ENCODE assay signal across 8 cellular contexts in genomic region chr3:12405432-12406272, GRCh38.
DNase-seq lines count a peak whose midpoint lies in the region; ATAC-seq and TF ChIP-seq lines count a peak whose summit lies in the region.

No MANE protein-coding gene starts in this region.

- TF ChIP-seq CTCF in SK-N-SH (IDR thresholded peaks at IDR 0.05), result no peak

- intact Hi-C loops in posterior vena cava (cut with DNase I), result no loop called here

- H3K9ac ChIP-seq in SK-N-SH, result no peak overlapping the region; the same call in 1 of the 2 replicates

- H3K9me3 ChIP-seq in SK-N-SH, result no peaks in the 10 kb centered on the region

- WGBS in SK-N-SH (ENCODE audit: low lambda C conversion rate), result 52% methylated on average over 17 of the region's 20 CpGs

- no peaks in the 10 kb centered on the region for H3K9me2 ChIP-seq in SK-N-SH

- TF ChIP-seq RAD21 in SK-N-SH (IDR thresholded peaks at IDR 0.05; ENCODE audit: low read length), result no peak

- no peaks in the 10 kb centered on the region for H3K36me3 ChIP-seq in SK-N-SH (replicated peaks in 1 of 2; ENCODE audit: control insufficient read depth in 1 of 2, insufficient read depth in 2 of 2, low read length in 1 of 2)

- DNase-seq in Daoy (ENCODE audit: low read depth) (peak; percentile 90), SK-N-SH (no peak), glomerular visceral epithelial cell (ENCODE audit: extremely low spot score) (peak; percentile 97), posterior vena cava (ENCODE audit: low spot score) (peak; percentile 95), NCI-H1092 treated with DMSO at 0.1 percent for 48 hours (lab: John Stamatoyannopoulos, UW) (no peak), NCI-H748 (lab: John Stamatoyannopoulos, UW; ENCODE audit: unreplicated experiment) (no peak), NCI-H510A treated with DMSO at 0.1 percent for 48 hours (lab: John Stamatoyannopoulos, UW) (no peak)

- POLR2A ChIA-PET in SK-N-SH (lab: Yijun Ruan, JAX), result no interaction called here

- no peaks in the 10 kb centered on the region for H3K79me2 ChIP-seq in SK-N-SH (ENCODE audit: insufficient read depth)

- H3K4me3 ChIP-seq in SK-N-SH (ENCODE audit: low read depth in 2 of 2, low read length in 1 of 2), result no peak overlapping the region

- H4K20me1 ChIP-seq in SK-N-SH (ENCODE audit: insufficient read depth), result no peaks in the 10 kb centered on the region

- H3K4me1 ChIP-seq in SK-N-SH (ENCODE audit: control insufficient read depth in 1 of 2, insufficient read depth in 2 of 2, low read depth in 1 of 2, low read length in 1 of 2), result peaks cover 0 to 4% of the 10 kb centered on the region in 2 experiments; a peak in 2 of 4 replicates

- peak in 1 of 2 experiments; percentile 81; a peak in 1 of 4 replicates for TF ChIP-seq EP300 in SK-N-SH (IDR thresholded peaks at IDR 0.05; ENCODE audit: borderline replicate concordance in 1 of 2, low read depth in 1 of 2, low read length in 1 of 2)

- H3F3A ChIP-seq in SK-N-SH (replicated peaks; ENCODE audit: insufficient read depth), result peaks cover 16% of the 10 kb centered on the region

- no peak for ATAC-seq in GM18909 (IDR thresholded peaks at IDR 0.05; ENCODE audit: poor library complexity, unreplicated experiment)

- CTCF ChIA-PET in SK-N-SH (lab: Yijun Ruan, JAX), result no interaction called here

- H2AFZ ChIP-seq in SK-N-SH (ENCODE audit: low read depth), result no peak overlapping the region

- no peaks in the 10 kb centered on the region for H3K27me3 ChIP-seq in SK-N-SH (ENCODE audit: insufficient read depth)

- peak overlapping the region; percentile 16; the same call in 1 of the 2 replicates for H3K4me2 ChIP-seq in SK-N-SH

- H3K27ac ChIP-seq in SK-N-SH (ENCODE audit: low read depth in 2 of 2, low read length in 1 of 2), result peak overlapping the region in 1 of 2 experiments; percentile 87; a peak in 2 of 4 replicates

TF ChIP-seq in SK-N-SH, 30 proteins besides CTCF, POLR2A, EP300 and RAD21 (continues in another document):
- TF ChIP-seq JUND (IDR thresholded peaks at IDR 0.05) (peak; percentile 94), NRF1 (IDR thresholded peaks at IDR 0.05; ENCODE audit: low read depth, low read length) (no peak), ELF1 (IDR thresholded peaks at IDR 0.05) (peak; percentile 24; the same call in 1 of the 2 replicates), RCOR1 (IDR thresholded peaks at IDR 0.05; ENCODE audit: low read length) (no peak), RXRA (IDR thresholded peaks at IDR 0.05; ENCODE audit: borderline replicate concordance, low read depth) (peak; percentile 95), NFIC (IDR thresholded peaks at IDR 0.05; ENCODE audit: borderline replicate concordance) (peak; percentile 94), RFX5 (IDR thresholded peaks at IDR 0.05; ENCODE audit: low read length) (no peak), TEAD4 (IDR thresholded peaks at IDR 0.05; ENCODE audit: borderline replicate concordance, insufficient read depth) (peak; percentile 77), GABPA (IDR thresholded peaks at IDR 0.05; ENCODE audit: low read depth) (0 out of 2 replicates have a peak, but pooled peaks have one; percentile 23), FOSL2 (IDR thresholded peaks at IDR 0.05; ENCODE audit: borderline replicate concordance, low read depth) (peak; percentile 95), EZH2phosphoT487 (IDR thresholded peaks at IDR 0.05; ENCODE audit: borderline replicate concordance, low read depth) (no peak), YY1 (IDR thresholded peaks at IDR 0.05; ENCODE audit: low read depth) (no peak), MEF2A (IDR thresholded peaks at IDR 0.05; ENCODE audit: borderline replicate concordance, low read depth) (peak; percentile 60; the same call in 1 of the 2 replicates), SIN3A (IDR thresholded peaks at IDR 0.05; ENCODE audit: borderline replicate concordance, low read depth, low read length) (no peak; the same call in 1 of the 2 replicates), GATA2 (CRISPR knock-in tag; IDR thresholded peaks at IDR 0.05) (no peak), PBX3 (IDR thresholded peaks at IDR 0.05) (peak; percentile 93), MXI1 (IDR thresholded peaks at IDR 0.05; ENCODE audit: low read depth, low read length) (no peak), ZBTB33 (IDR thresholded peaks at IDR 0.05; ENCODE audit: borderline replicate concordance, low read depth) (peak; percentile 75; the same call in 1 of the 2 replicates), IRF3 (IDR thresholded peaks at IDR 0.05; ENCODE audit: low read depth, low read length) (no peak), FOXM1 (IDR thresholded peaks at IDR 0.05; ENCODE audit: low read depth) (peak; percentile 40; the same call in 1 of the 2 replicates), TAF1 (IDR thresholded peaks at IDR 0.05; ENCODE audit: borderline replicate concordance, low read depth, low read length) (no peak), SMC3 (IDR thresholded peaks at IDR 0.05; ENCODE audit: low read depth, low read length) (no peak), TCF12 (IDR thresholded peaks at IDR 0.05) (peak; percentile 96)
- TF ChIP-seq, protein P1, sequence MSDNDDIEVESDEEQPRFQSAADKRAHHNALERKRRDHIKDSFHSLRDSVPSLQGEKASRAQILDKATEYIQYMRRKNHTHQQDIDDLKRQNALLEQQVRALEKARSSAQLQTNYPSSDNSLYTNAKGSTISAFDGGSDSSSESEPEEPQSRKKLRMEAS (IDR thresholded peaks at IDR 0.05; ENCODE audit: low read depth), result peak; percentile 73
- TF ChIP-seq, protein P2, sequence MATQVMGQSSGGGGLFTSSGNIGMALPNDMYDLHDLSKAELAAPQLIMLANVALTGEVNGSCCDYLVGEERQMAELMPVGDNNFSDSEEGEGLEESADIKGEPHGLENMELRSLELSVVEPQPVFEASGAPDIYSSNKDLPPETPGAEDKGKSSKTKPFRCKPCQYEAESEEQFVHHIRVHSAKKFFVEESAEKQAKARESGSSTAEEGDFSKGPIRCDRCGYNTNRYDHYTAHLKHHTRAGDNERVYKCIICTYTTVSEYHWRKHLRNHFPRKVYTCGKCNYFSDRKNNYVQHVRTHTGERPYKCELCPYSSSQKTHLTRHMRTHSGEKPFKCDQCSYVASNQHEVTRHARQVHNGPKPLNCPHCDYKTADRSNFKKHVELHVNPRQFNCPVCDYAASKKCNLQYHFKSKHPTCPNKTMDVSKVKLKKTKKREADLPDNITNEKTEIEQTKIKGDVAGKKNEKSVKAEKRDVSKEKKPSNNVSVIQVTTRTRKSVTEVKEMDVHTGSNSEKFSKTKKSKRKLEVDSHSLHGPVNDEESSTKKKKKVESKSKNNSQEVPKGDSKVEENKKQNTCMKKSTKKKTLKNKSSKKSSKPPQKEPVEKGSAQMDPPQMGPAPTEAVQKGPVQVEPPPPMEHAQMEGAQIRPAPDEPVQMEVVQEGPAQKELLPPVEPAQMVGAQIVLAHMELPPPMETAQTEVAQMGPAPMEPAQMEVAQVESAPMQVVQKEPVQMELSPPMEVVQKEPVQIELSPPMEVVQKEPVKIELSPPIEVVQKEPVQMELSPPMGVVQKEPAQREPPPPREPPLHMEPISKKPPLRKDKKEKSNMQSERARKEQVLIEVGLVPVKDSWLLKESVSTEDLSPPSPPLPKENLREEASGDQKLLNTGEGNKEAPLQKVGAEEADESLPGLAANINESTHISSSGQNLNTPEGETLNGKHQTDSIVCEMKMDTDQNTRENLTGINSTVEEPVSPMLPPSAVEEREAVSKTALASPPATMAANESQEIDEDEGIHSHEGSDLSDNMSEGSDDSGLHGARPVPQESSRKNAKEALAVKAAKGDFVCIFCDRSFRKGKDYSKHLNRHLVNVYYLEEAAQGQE (IDR thresholded peaks at IDR 0.05; ENCODE audit: low read depth, low read length), result no peak
- TF ChIP-seq, protein P3, sequence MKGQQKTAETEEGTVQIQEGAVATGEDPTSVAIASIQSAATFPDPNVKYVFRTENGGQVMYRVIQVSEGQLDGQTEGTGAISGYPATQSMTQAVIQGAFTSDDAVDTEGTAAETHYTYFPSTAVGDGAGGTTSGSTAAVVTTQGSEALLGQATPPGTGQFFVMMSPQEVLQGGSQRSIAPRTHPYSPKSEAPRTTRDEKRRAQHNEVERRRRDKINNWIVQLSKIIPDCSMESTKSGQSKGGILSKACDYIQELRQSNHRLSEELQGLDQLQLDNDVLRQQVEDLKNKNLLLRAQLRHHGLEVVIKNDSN (IDR thresholded peaks at IDR 0.05; ENCODE audit: borderline replicate concordance, low read depth), result no peak; the same call in 1 of the 2 replicates

Comparison
In these comparisons a context has a peak if more than half of its experiments do, and no peak if none do; other contexts are left out.
1. DNase-seq: peak in Daoy (single experiment), glomerular visceral epithelial cell (single experiment) and posterior vena cava (single experiment); none in SK-N-SH (single experiment), NCI-H1092 treated with DMSO at 0.1 percent for 48 hours (single experiment), NCI-H748 (single experiment) and NCI-H510A treated with DMSO at 0.1 percent for 48 hours (single experiment).